Comparison of ENCODE assay signal across 32 cellular contexts in the genomic region with DNA sequence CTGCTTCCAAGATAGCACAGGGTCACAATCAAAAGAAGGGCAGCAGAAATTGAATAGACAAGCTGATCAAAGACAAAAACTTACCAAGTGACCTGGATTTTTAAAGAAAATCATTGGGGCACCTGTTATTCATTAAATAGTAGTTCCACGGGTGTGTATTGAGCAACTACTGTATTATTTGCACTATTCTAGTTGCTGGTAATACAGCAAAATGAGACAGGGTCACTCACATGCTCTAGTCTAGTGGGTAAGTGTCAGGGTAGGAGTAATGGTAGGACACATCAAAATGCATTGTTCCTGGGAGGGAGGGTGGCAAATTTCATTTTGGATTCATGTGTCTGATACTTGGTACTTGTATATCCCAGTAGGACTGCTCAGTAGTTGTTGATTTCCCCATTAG.
"Had no signal": no experiment of that assay in that cellular context is flagged by ENCODE, and none has a peak within 500 bp of the region (broad histone marks: within the 10 kb centered on the region; RNA-seq: fewer than 3 reads in every experiment).

No MANE protein-coding gene starts in this region.

- H3K4me3 ChIP-seq: MG63 had no signal

- H3K27ac ChIP-seq: KMS-11 had no signal

- H3K9me3 ChIP-seq: MG63 had no signal

- DNase-seq: Karpas-422, Kasumi-1, KG1, MG63, MM.1S, MV-4-11, NCI-H1048, NCI-H1092, NCI-H1092 treated with DMSO at 0.1 percent for 48 hours, NCI-H1105, NCI-H1105 treated with DMSO at 0.1 percent for 48 hours, NCI-H1417, NCI-H1417 treated with DMSO at 0.1 percent for 48 hours, NCI-H1436, NCI-H1436 treated with DMSO at 0.1 percent for 48 hours, NCI-H1694, NCI-H1694 treated with DMSO at 0.1 percent for 48 hours, NCI-H187, NCI-H187 treated with DMSO at 0.1 percent for 48 hours, NCI-H1930, NCI-H2029, NCI-H2029 treated with DMSO at 0.1 percent for 48 hours, NCI-H2081 treated with DMSO at 0.1 percent for 48 hours, NCI-H2107, NCI-H2171, NCI-H2171 treated with DMSO at 0.1 percent for 48 hours, NCI-H226, NCI-H345, NCI-H446, NCI-H446 treated with DMSO at 0.1 percent for 48 hours, NCI-H510A had no signal

- H3K4me2 ChIP-seq: KMS-11 had no signal

- H3K27me3 ChIP-seq: MG63 had no signal

- H3K9ac ChIP-seq: KMS-11 had no signal

- H3K36me3 ChIP-seq: MG63 had no signal
